Comparison of ENCODE assay signal across 12 cellular contexts in genomic region chr6:105810922-105811482, GRCh38.
DNase-seq lines count a peak whose midpoint lies in the region; ATAC-seq and TF ChIP-seq lines count a peak whose summit lies in the region.
"Had no signal": no experiment of that assay in that cellular context is flagged by ENCODE, and none has a peak within 500 bp of the region (broad histone marks: within the 10 kb centered on the region; RNA-seq: fewer than 3 reads in every experiment).

No MANE protein-coding gene starts in this region.

- WGBS in body of pancreas, 2 donors, result 80 to 81% methylated on average over 3 of the region's 3 CpGs

- H3K4me3 ChIP-seq in Loucy (ENCODE audit: low read length, poor library complexity, severe bottlenecking) (peak overlapping the region; percentile 53), osteoblast (ENCODE audit: insufficient read depth, low read length) (no peak overlapping the region), body of pancreas (no peak overlapping the region)
- H3K4me3 ChIP-seq: dorsolateral prefrontal cortex, ovary had no signal

- no peak for TF ChIP-seq CTCF in Loucy (conservative IDR thresholded peaks at IDR 0.05; ENCODE audit: low read length)
- no peak for TF ChIP-seq CTCF in osteoblast (IDR thresholded peaks at IDR 0.05; ENCODE audit: extremely low read depth, low read depth, low read length)
- TF ChIP-seq CTCF in body of pancreas (IDR thresholded peaks at IDR 0.05), result no peak

- H3K4me1 ChIP-seq in Loucy (ENCODE audit: insufficient read depth, low read length, poor library complexity, severe bottlenecking) (peaks cover 45% of the 10 kb centered on the region), osteoblast (ENCODE audit: insufficient read depth, low read length) (peaks cover 28% of the 10 kb centered on the region), body of pancreas (no peaks in the 10 kb centered on the region)

- peak overlapping the region; percentile 55 for H3K9ac ChIP-seq in Loucy (ENCODE audit: low read depth, low read length, poor library complexity, severe bottlenecking)

- no peaks in the 10 kb centered on the region for H4K20me1 ChIP-seq in Loucy (ENCODE audit: insufficient read depth, low read length, poor library complexity, severe bottlenecking)
- H4K20me1 ChIP-seq in osteoblast (ENCODE audit: insufficient read depth, low read length), result no peaks in the 10 kb centered on the region

- H3K27me3 ChIP-seq in Loucy (ENCODE audit: insufficient read depth, low read length, poor library complexity, severe bottlenecking) (no peaks in the 10 kb centered on the region), osteoblast (ENCODE audit: insufficient read depth, low read length) (no peaks in the 10 kb centered on the region), body of pancreas (no peaks in the 10 kb centered on the region)
- H3K27me3 ChIP-seq: dorsolateral prefrontal cortex, ovary had no signal

- no peak for TF ChIP-seq POLR2A in body of pancreas (IDR thresholded peaks at IDR 0.05)

- H3K36me3 ChIP-seq in Loucy (ENCODE audit: insufficient read depth, low read length) (no peaks in the 10 kb centered on the region), osteoblast (ENCODE audit: insufficient read depth, low read length) (no peaks in the 10 kb centered on the region), body of pancreas (replicated peaks in 1 of 2; ENCODE audit: insufficient read depth in 1 of 2, low read depth in 2 of 2) (no peaks in the 10 kb centered on the region)
- H3K36me3 ChIP-seq: ovary had no signal

- H3K9me3 ChIP-seq in Loucy (ENCODE audit: insufficient read depth, low read depth, low read length) (no peaks in the 10 kb centered on the region), osteoblast (ENCODE audit: low read depth, low read length) (no peaks in the 10 kb centered on the region), body of pancreas (no peaks in the 10 kb centered on the region)
- H3K9me3 ChIP-seq: ovary had no signal

- CTCF ChIA-PET in activated CD4-positive, alpha-beta T cell treated with anti-CD3 and anti-CD28 coated beads, Interleukin-2, amount 10 ng/mL, durations not matched to agents 7 days and 5 days (lab: Charles Lee), result interaction anchor here (0.5 to 1.9 kb wide), 6 partner anchors 9 to 276 kb away, joined by 3 to 6 read pairs (median 3); no protein-coding TSS in a partner anchor
- CTCF ChIA-PET in activated CD4-positive, alpha-beta memory T cell treated with anti-CD3 and anti-CD28 coated beads, Interleukin-2, amount 10 ng/mL, durations not matched to agents 7 days and 5 days (lab: Charles Lee), result interaction anchor here (0.7 to 2.5 kb wide), 6 partner anchors 52 to 328 kb away, joined by 3 to 7 read pairs (median 3); partner anchors contain the start of gene PRDM1

- peak overlapping the region; percentile 33 for H3K27ac ChIP-seq in osteoblast (ENCODE audit: low read depth, low read length)
- H3K27ac ChIP-seq in body of pancreas, result no peak overlapping the region
- H3K27ac ChIP-seq: ovary had no signal

- POLR2A ChIA-PET in activated CD4-positive, alpha-beta T cell treated with anti-CD3 and anti-CD28 coated beads, Interleukin-2, amount 10 ng/mL, durations not matched to agents 7 days and 5 days (lab: Charles Lee), result no interaction called here
- POLR2A ChIA-PET in activated CD4-positive, alpha-beta memory T cell treated with anti-CD3 and anti-CD28 coated beads, Interleukin-2, amount 10 ng/mL, durations not matched to agents 7 days and 5 days (lab: Charles Lee), result interaction anchor here (0.6 to 4.0 kb wide), 11 partner anchors 13 to 287 kb away, joined by 3 to 29 read pairs (median 3); no protein-coding TSS in a partner anchor

- no peak for ATAC-seq in GM19324 (IDR thresholded peaks at IDR 0.05; ENCODE audit: low FRiP score, unreplicated experiment)
- no peak for ATAC-seq in body of pancreas

- peaks cover 20% of the 10 kb centered on the region for H3K36me3 Mint-ChIP-seq in activated CD4-positive, alpha-beta T cell treated with anti-CD3 and anti-CD28 coated beads, Interleukin-2, amount 10 ng/mL, durations not matched to agents 7 days and 5 days (ENCODE audit: low read depth)
- peaks cover 38% of the 10 kb centered on the region for H3K36me3 Mint-ChIP-seq in activated CD4-positive, alpha-beta memory T cell treated with anti-CD3 and anti-CD28 coated beads, Interleukin-2, amount 10 ng/mL, durations not matched to agents 7 days and 5 days (ENCODE audit: low read depth)
- H3K36me3 Mint-ChIP-seq: mesothelial cell of epicardium had no signal

- no peak overlapping the region for H3K4me3 Mint-ChIP-seq in activated CD4-positive, alpha-beta T cell treated with anti-CD3 and anti-CD28 coated beads, Interleukin-2, amount 10 ng/mL, durations not matched to agents 7 days and 5 days
- H3K4me3 Mint-ChIP-seq in activated CD4-positive, alpha-beta memory T cell treated with anti-CD3 and anti-CD28 coated beads, Interleukin-2, amount 10 ng/mL, durations not matched to agents 7 days and 5 days, result peak overlapping the region; percentile 33
- H3K4me3 Mint-ChIP-seq: mesothelial cell of epicardium had no signal

- intact Hi-C loops in body of pancreas (cut with DNase I), result no loop called here

- H3F3A ChIP-seq in Loucy (ENCODE audit: low read depth), result peaks cover 5% of the 10 kb centered on the region; the same call in 1 of the 2 replicates

- H3K9me3 Mint-ChIP-seq in activated CD4-positive, alpha-beta T cell treated with anti-CD3 and anti-CD28 coated beads, Interleukin-2, amount 10 ng/mL, durations not matched to agents 7 days and 5 days, result peaks cover 13% of the 10 kb centered on the region
- peaks cover 9% of the 10 kb centered on the region for H3K9me3 Mint-ChIP-seq in activated CD4-positive, alpha-beta memory T cell treated with anti-CD3 and anti-CD28 coated beads, Interleukin-2, amount 10 ng/mL, durations not matched to agents 7 days and 5 days

- DNase-seq in activated CD4-positive, alpha-beta T cell treated with anti-CD3 and anti-CD28 coated beads, Interleukin-2, amount 10 ng/mL, durations not matched to agents 7 days and 5 days, result no peak
- no peak for DNase-seq in activated CD4-positive, alpha-beta T cell treated with anti-CD3 and anti-CD28 coated beads, Interleukin-2, amount 50 U/mL, for 4 hours
- no peak for DNase-seq in activated CD4-positive, alpha-beta memory T cell treated with anti-CD3 and anti-CD28 coated beads, Interleukin-2, amount 10 ng/mL, durations not matched to agents 7 days and 5 days
- DNase-seq in osteoblast (ENCODE audit: insufficient read length, low spot score, missing footprints) (no peak), dedifferentiated amniotic fluid mesenchymal stem cell (ENCODE audit: extremely low spot score) (no peak), body of pancreas (no peak)
- DNase-seq: DMS153, ovary had no signal

- H3K4me2 ChIP-seq in Loucy (ENCODE audit: low read depth, low read length, poor library complexity, severe bottlenecking) (peak overlapping the region; percentile 72), osteoblast (ENCODE audit: insufficient read depth, low read length) (peak overlapping the region; percentile 55)

- no peaks in the 10 kb centered on the region for H3K27me3 Mint-ChIP-seq in activated CD4-positive, alpha-beta T cell treated with anti-CD3 and anti-CD28 coated beads, Interleukin-2, amount 10 ng/mL, durations not matched to agents 7 days and 5 days
- no peaks in the 10 kb centered on the region for H3K27me3 Mint-ChIP-seq in activated CD4-positive, alpha-beta memory T cell treated with anti-CD3 and anti-CD28 coated beads, Interleukin-2, amount 10 ng/mL, durations not matched to agents 7 days and 5 days

- H2AFZ ChIP-seq in Loucy (ENCODE audit: low read length), result peak overlapping the region; percentile 24; the same call in 1 of the 2 replicates
- H2AFZ ChIP-seq in osteoblast (ENCODE audit: low read length), result peak overlapping the region; percentile 19

- H3K4me1 Mint-ChIP-seq in activated CD4-positive, alpha-beta T cell treated with anti-CD3 and anti-CD28 coated beads, Interleukin-2, amount 10 ng/mL, durations not matched to agents 7 days and 5 days, result peaks cover 84% of the 10 kb centered on the region
- H3K4me1 Mint-ChIP-seq in activated CD4-positive, alpha-beta memory T cell treated with anti-CD3 and anti-CD28 coated beads, Interleukin-2, amount 10 ng/mL, durations not matched to agents 7 days and 5 days, result peaks cover 84% of the 10 kb centered on the region

- peak overlapping the region; percentile 78 for H3K27ac Mint-ChIP-seq in activated CD4-positive, alpha-beta T cell treated with anti-CD3 and anti-CD28 coated beads, Interleukin-2, amount 10 ng/mL, durations not matched to agents 7 days and 5 days
- peak overlapping the region; percentile 92 for H3K27ac Mint-ChIP-seq in activated CD4-positive, alpha-beta memory T cell treated with anti-CD3 and anti-CD28 coated beads, Interleukin-2, amount 10 ng/mL, durations not matched to agents 7 days and 5 days

- H3K79me2 ChIP-seq in Loucy (ENCODE audit: insufficient read depth, low read length), result no peaks in the 10 kb centered on the region
- no peaks in the 10 kb centered on the region for H3K79me2 ChIP-seq in osteoblast (ENCODE audit: insufficient read depth, low read length)

- no peaks in the 10 kb centered on the region for H3K9me2 ChIP-seq in Loucy (replicated peaks; ENCODE audit: low read depth, low read length)
